ENCODE assay signal across 2 cellular contexts in the genomic region with DNA sequence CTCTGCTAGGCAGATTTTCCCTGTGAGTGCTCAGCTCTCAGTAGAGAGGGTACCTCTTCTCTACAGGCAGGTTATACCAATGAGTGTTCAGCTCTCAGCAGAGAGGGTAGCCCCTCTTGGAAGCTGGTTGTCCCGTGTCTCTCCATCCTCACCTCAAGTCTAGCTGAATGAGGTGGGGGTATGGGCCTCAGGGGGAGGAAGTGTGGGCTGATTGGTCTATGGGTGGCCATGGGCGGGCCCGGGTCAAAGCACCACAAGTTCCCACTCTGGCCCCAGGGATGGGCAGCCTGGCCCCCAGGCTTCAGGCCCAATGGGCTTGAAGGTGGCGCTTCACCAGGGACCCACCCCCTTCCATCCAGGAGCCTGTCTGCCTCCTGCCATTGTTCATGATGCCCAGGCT.
TF ChIP-seq lines count a peak whose summit lies in the region.

No MANE protein-coding gene starts in this region.

TF ChIP-seq in GM23338, 12 proteins besides CTCF, POLR2A, EP300 and RAD21 (continued from another document):
- no peak for TF ChIP-seq JUNB (IDR thresholded peaks at IDR 0.05; ENCODE audit: unreplicated experiment)
- no peak for TF ChIP-seq EZH2phosphoT487 (IDR thresholded peaks at IDR 0.05; ENCODE audit: unreplicated experiment)
TF ChIP-seq in GM23338: peak in this region for 0.

TF ChIP-seq in GM12878, 131 proteins besides CTCF, POLR2A, EP300 and RAD21 (continued from another document):
- TF ChIP-seq, protein P1, sequence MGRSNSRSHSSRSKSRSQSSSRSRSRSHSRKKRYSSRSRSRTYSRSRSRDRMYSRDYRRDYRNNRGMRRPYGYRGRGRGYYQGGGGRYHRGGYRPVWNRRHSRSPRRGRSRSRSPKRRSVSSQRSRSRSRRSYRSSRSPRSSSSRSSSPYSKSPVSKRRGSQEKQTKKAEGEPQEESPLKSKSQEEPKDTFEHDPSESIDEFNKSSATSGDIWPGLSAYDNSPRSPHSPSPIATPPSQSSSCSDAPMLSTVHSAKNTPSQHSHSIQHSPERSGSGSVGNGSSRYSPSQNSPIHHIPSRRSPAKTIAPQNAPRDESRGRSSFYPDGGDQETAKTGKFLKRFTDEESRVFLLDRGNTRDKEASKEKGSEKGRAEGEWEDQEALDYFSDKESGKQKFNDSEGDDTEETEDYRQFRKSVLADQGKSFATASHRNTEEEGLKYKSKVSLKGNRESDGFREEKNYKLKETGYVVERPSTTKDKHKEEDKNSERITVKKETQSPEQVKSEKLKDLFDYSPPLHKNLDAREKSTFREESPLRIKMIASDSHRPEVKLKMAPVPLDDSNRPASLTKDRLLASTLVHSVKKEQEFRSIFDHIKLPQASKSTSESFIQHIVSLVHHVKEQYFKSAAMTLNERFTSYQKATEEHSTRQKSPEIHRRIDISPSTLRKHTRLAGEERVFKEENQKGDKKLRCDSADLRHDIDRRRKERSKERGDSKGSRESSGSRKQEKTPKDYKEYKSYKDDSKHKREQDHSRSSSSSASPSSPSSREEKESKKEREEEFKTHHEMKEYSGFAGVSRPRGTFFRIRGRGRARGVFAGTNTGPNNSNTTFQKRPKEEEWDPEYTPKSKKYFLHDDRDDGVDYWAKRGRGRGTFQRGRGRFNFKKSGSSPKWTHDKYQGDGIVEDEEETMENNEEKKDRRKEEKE (IDR thresholded peaks at IDR 0.05) = no peak
- no peak for TF ChIP-seq EZH2 (IDR thresholded peaks at IDR 0.05; ENCODE audit: borderline replicate concordance, control insufficient read depth, low read depth, low read length)
